8 cellular contexts compared by ENCODE assay signal in the genomic region with DNA sequence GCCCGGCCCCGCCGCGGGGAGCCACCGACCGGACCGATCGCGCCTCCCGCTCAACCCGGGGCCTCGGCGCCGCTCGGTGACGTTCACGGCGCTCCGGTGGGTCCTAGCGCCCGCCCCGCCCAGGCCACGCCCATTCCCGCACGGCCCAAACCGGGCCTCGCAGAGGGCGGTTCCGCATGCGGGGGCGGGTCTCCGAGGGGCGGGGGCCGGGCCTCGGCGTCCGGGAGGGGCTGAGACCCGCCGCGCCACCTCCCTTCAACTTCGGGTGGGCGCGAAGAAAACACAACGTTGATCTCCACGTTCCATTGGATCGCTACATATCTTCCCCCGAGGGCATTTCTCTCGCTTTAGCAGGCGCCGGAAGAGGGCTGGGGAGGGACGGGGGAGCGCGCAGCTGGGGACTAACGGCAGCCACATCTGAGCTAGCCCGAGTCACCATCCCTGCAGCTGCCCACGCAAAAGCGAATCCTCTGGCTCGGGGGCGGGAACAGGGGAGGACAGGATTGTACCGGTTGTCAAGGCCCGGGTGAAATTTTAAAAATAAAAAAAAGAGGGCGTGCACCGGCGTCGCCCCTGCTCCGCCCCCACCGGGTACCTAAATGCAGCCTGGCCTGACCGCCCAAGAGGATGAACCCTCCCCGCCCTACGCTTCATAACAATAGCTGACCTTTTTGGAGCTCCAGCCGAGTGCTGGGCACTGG. TPM values are rescaled to one million over a fixed set of nuclear protein-coding genes. Genes with fewer than 3 reads are reported as not detected.
DNase-seq lines count a peak whose midpoint lies in the region; ATAC-seq and TF ChIP-seq lines count a peak whose summit lies in the region.

Gene MAD2L2, minus strand, starts transcription at position 78 of the 701 bp plus-strand sequence. CDS start 547 bp downstream, outside the sequence.

- peak; percentile 70 for TF ChIP-seq POLR2A in GM19099 (IDR thresholded peaks at IDR 0.05; ENCODE audit: extremely low read depth, insufficient read length, low read depth)

- H3K36me3 ChIP-seq in BJ (ENCODE audit: control insufficient read depth, insufficient read depth, low read length) = peaks cover 7% of the 10 kb centered on the region

- peak; percentile 42 for ATAC-seq in HG03378 (IDR thresholded peaks at IDR 0.05; ENCODE audit: unreplicated experiment)

- CTCF ChIA-PET in BJ (lab: Yijun Ruan, JAX) = interaction anchor here (0.7 to 3.5 kb wide), 7 partner anchors 9 to 245 kb away, joined by 3 to 25 read pairs (median 4); partner anchors contain the start of gene FBXO6

- peak; percentile 44 for DNase-seq in BJ (ENCODE audit: low read depth)
- peak; percentile 93 for DNase-seq in NCI-H82 (lab: John Stamatoyannopoulos, UW)
- peak; percentile 65 to 87 for DNase-seq in activated CD8-positive, alpha-beta memory T cell treated with anti-CD3 and anti-CD28 coated beads for 1 hour (ENCODE audit: extremely low read depth in 1 of 2, low read depth in 1 of 2)
- peak; percentile 86 for DNase-seq in effector CD8-positive, alpha-beta T cell (lab: John Stamatoyannopoulos, UW)
- peak; percentile 87 for DNase-seq in medulla oblongata (ENCODE audit: extremely low spot score)
- peak; percentile 80 to 93 (median 85) for DNase-seq in stimulated activated CD4-positive, alpha-beta T cell treated with anti-CD3 and anti-CD28 coated beads, TNF-alpha, amount 100 ng/mL, for 4 hours (ENCODE audit: low read depth in 3 of 3)

- H3K27me3 ChIP-seq in BJ (ENCODE audit: control insufficient read depth, insufficient read depth, low read length) = peaks cover 2% of the 10 kb centered on the region

- H3K4me3 ChIP-seq in BJ (ENCODE audit: low read depth, low read length) = peak within 1 kb of the TSS; percentile 98

- POLR2A ChIA-PET in BJ (lab: Charles Lee) = no interaction called here

- no peak for TF ChIP-seq CTCF in BJ (IDR thresholded peaks at IDR 0.05; ENCODE audit: insufficient read depth, low read depth, low read length)

RNA-seq across cellular contexts. Expression of gene MAD2L2, which starts in this region (rescaled TPM):
- polyA plus RNA-seq in BJ (2011; rRNA removed) = 49.5 and 77.1 TPM in 2 replicates
- polyA minus RNA-seq in BJ (2011; rRNA and poly(A)+ RNA removed) = 29.9 and 44.6 TPM in 2 replicates

Comparison
In these comparisons a context has a peak if more than half of its experiments do, and no peak if none do; other contexts are left out.
1. Peak in every context shown above with its lines: DNase-seq, ATAC-seq and H3K4me3 ChIP-seq.